Comparison of ENCODE assay signal across 18 cellular contexts in genomic region chr2:587371-587960, GRCh38.
DNase-seq lines count a peak whose midpoint lies in the region; ATAC-seq and TF ChIP-seq lines count a peak whose summit lies in the region.
"Had no signal": no experiment of that assay in that cellular context is flagged by ENCODE, and none has a peak within 500 bp of the region (broad histone marks: within the 10 kb centered on the region; RNA-seq: fewer than 3 reads in every experiment).

No MANE protein-coding gene starts in this region.

- H3K27ac ChIP-seq in left ventricle myocardium inferior (replicated peaks) (no peak overlapping the region), hepatocyte (peak overlapping the region; percentile 83), lower lobe of right lung (no peak overlapping the region), thyroid gland (peak overlapping the region in 2 of 3 donors; percentile 79 to 83)
- H3K27ac ChIP-seq: A549, GM23248 had no signal

- H3K4me1 ChIP-seq in left ventricle myocardium inferior: peaks cover 6% of the 10 kb centered on the region
- H3K4me1 ChIP-seq in hepatocyte (ENCODE audit: insufficient read depth): peaks cover 7% of the 10 kb centered on the region
- H3K4me1 ChIP-seq in lower lobe of right lung: no peaks in the 10 kb centered on the region
- H3K4me1 ChIP-seq in thyroid gland: peaks cover 6 to 28% of the 10 kb centered on the region in 2 donors
- H3K4me1 ChIP-seq: A549 had no signal

- WGBS in hepatocyte (ENCODE audit: low lambda C conversion rate, missing lambda C conversion rate): 94% methylated on average over 13 of the region's 13 CpGs
- WGBS in thyroid gland, 2 donors: 89 to 96% methylated on average over 8 to 13 of the region's 13 CpGs

- peaks cover 90% of the 10 kb centered on the region for H3K27me3 ChIP-seq in left ventricle myocardium inferior (ENCODE audit: low read depth)
- H3K27me3 ChIP-seq in hepatocyte: no peaks in the 10 kb centered on the region
- H3K27me3 ChIP-seq in lower lobe of right lung (ENCODE audit: low read depth): no peaks in the 10 kb centered on the region
- H3K27me3 ChIP-seq in thyroid gland: no peaks in the 10 kb centered on the region

- H3K4me3 ChIP-seq in left ventricle myocardium inferior: no peak overlapping the region
- H3K4me3 ChIP-seq in hepatocyte: no peak overlapping the region
- no peak overlapping the region for H3K4me3 ChIP-seq in lower lobe of right lung
- no peak overlapping the region for H3K4me3 ChIP-seq in thyroid gland (replicated peaks in 1 of 3)
- H3K4me3 ChIP-seq: A549, GM23248 had no signal

- no peak for TF ChIP-seq POLR2A in thyroid gland (IDR thresholded peaks at IDR 0.05)

- H3K36me3 ChIP-seq in left ventricle myocardium inferior (no peaks in the 10 kb centered on the region), hepatocyte (replicated peaks; ENCODE audit: insufficient read depth, low read depth) (no peaks in the 10 kb centered on the region), lower lobe of right lung (no peaks in the 10 kb centered on the region), thyroid gland (no peaks in the 10 kb centered on the region)

- intact Hi-C loops in Right ventricle myocardium inferior (cut with DNase I) (no loop called here), left ventricle myocardium inferior (cut with micrococcal nuclease) (no loop called here), lower lobe of right lung (cut with DNase I) (no loop called here), thyroid gland (cut with DNase I) (no loop called here)

- no peak for ATAC-seq in Right ventricle myocardium inferior
- peak; percentile 13 to 30 for ATAC-seq in lower lobe of right lung

- no peak overlapping the region for H2AFZ ChIP-seq in hepatocyte
- H2AFZ ChIP-seq: GM23248 had no signal

- DNase-seq in Right ventricle myocardium inferior (ENCODE audit: missing footprints) (peak; percentile 25), left ventricle myocardium inferior (no peak), hepatocyte (ENCODE audit: low spot score) (no peak), lower lobe of right lung (no peak), thyroid gland (peak; percentile 19 to 33), NCI-H146 treated with DMSO at 0.1 percent for 48 hours (lab: John Stamatoyannopoulos, UW; ENCODE audit: unreplicated experiment) (no peak), NCI-H2107 (lab: John Stamatoyannopoulos, UW) (no peak)
- DNase-seq in activated CD4-positive, alpha-beta T cell treated with anti-CD3 and anti-CD28 coated beads, Interleukin-2, amount 50 U/mL, for 1 hour: no peak
- DNase-seq: CD4-positive, CD25-positive, alpha-beta regulatory T cell; DND-41; GDM1; GM23248; NCI-H1436; NCI-H2081; NCI-H2227 treated with DMSO at 0.1 percent for 48 hours; NCI-H526; Right ventricle myocardium superior had no signal

- no peaks in the 10 kb centered on the region for H3K9me2 ChIP-seq in hepatocyte (replicated peaks; ENCODE audit: insufficient read depth)

- no peaks in the 10 kb centered on the region for H3K79me2 ChIP-seq in hepatocyte

- H4K20me1 ChIP-seq in hepatocyte (ENCODE audit: insufficient read depth, poor library complexity, severe bottlenecking): no peaks in the 10 kb centered on the region

- H3K9me3 ChIP-seq in left ventricle myocardium inferior (replicated peaks): no peaks in the 10 kb centered on the region
- H3K9me3 ChIP-seq in hepatocyte (ENCODE audit: low read depth): no peaks in the 10 kb centered on the region
- no peaks in the 10 kb centered on the region for H3K9me3 ChIP-seq in lower lobe of right lung
- no peaks in the 10 kb centered on the region for H3K9me3 ChIP-seq in thyroid gland
- H3K9me3 ChIP-seq: A549 had no signal

- TF ChIP-seq CTCF in left ventricle myocardium inferior (IDR thresholded peaks at IDR 0.05; ENCODE audit: borderline replicate concordance) (no peak), hepatocyte (IDR thresholded peaks at IDR 0.05; ENCODE audit: poor library complexity) (no peak), lower lobe of right lung (IDR thresholded peaks at IDR 0.05) (no peak), thyroid gland (IDR thresholded peaks at IDR 0.05) (no peak)

- H3K4me2 ChIP-seq in hepatocyte: no peak overlapping the region
- H3K4me2 ChIP-seq: A549 had no signal

Comparison
In these comparisons a context has a peak if more than half of its experiments do, and no peak if none do; other contexts are left out.
1. DNase-seq: peak in Right ventricle myocardium inferior (single experiment) and thyroid gland (2 of 2); none in left ventricle myocardium inferior (single experiment), hepatocyte (single experiment), lower lobe of right lung (single experiment), NCI-H146 treated with DMSO at 0.1 percent for 48 hours (single experiment), activated CD4-positive, alpha-beta T cell treated with anti-CD3 and anti-CD28 coated beads, Interleukin-2, amount 50 U/mL, for 1 hour (single experiment) and NCI-H2107 (single experiment).
2. H3K27ac ChIP-seq: peak in hepatocyte (single experiment) and thyroid gland (2 of 3); none in left ventricle myocardium inferior (single experiment) and lower lobe of right lung (single experiment).